8 cellular contexts compared by ENCODE assay signal in genomic region chr1:29122662-29122986, GRCh38. TPM values are rescaled to one million over a fixed set of nuclear protein-coding genes. Genes with fewer than 3 reads are reported as not detected.
DNase-seq lines count a peak whose midpoint lies in the region; ATAC-seq lines count a peak whose summit lies in the region.

No MANE protein-coding gene starts in this region.

- H3K4me3 Mint-ChIP-seq in T-helper 17 cell, result peak overlapping the region; percentile 85

- peaks cover 11% of the 10 kb centered on the region for H3K4me1 Mint-ChIP-seq in T-helper 17 cell

- no peaks in the 10 kb centered on the region for H3K9me3 ChIP-seq in T-helper 17 cell (ENCODE audit: control insufficient read depth, low read length, poor library complexity, severe bottlenecking)

- peaks cover 11% of the 10 kb centered on the region for H3K27me3 Mint-ChIP-seq in T-helper 17 cell

- DNase-seq in COLO668 (lab: John Stamatoyannopoulos, UW; ENCODE audit: unreplicated experiment), result peak; percentile 67
- no peak for DNase-seq in T-helper 17 cell
- peak; percentile 84 for DNase-seq in fibroblast of peridontal ligament (ENCODE audit: extremely low read depth)
- DNase-seq in occipital lobe (lab: John Stamatoyannopoulos, UW), result peak; percentile 47
- no peak for DNase-seq in inferior parietal cortex (ENCODE audit: extremely low spot score)
- no peak for DNase-seq in UCSD-AML1 (lab: John Stamatoyannopoulos, UW; ENCODE audit: unreplicated experiment)

- ATAC-seq in T-helper 17 cell (no peak), GM18517 (IDR thresholded peaks at IDR 0.05; ENCODE audit: unreplicated experiment) (no peak), GM21390 (IDR thresholded peaks at IDR 0.05; ENCODE audit: unreplicated experiment) (no peak)

- H3K27ac Mint-ChIP-seq in T-helper 17 cell, result no peak overlapping the region

- H3K36me3 Mint-ChIP-seq in T-helper 17 cell (ENCODE audit: low read depth), result peaks cover 6% of the 10 kb centered on the region

RNA-seq across cellular contexts. Expression of gene TMEM200B, which starts 1.1 kb away (rescaled TPM):
- not detected for total RNA-seq in T-helper 17 cell
- total RNA-seq in occipital lobe, result 0.94 TPM

RNA-seq across cellular contexts. Expression of gene SRSF4, which starts 59.1 kb away (rescaled TPM):
- total RNA-seq in T-helper 17 cell, result 100 to 1,000 TPM in 1 of 2 donors, 10 to 100 TPM in 1; 88.8 to 103 TPM
- total RNA-seq in occipital lobe, result 38.4 TPM

Comparison
In these comparisons a context has a peak if more than half of its experiments do, and no peak if none do; other contexts are left out.
1. DNase-seq: peak in COLO668 (single experiment), fibroblast of peridontal ligament (single experiment) and occipital lobe (single experiment); none in T-helper 17 cell (0 of 3), inferior parietal cortex (single experiment) and UCSD-AML1 (single experiment).